Comparison of ENCODE assay signal across 14 cellular contexts in genomic region chr9:113289091-113289490, GRCh38. TPM values are rescaled to one million over a fixed set of nuclear protein-coding genes. Genes with fewer than 3 reads are reported as not detected.
"Had no signal": no experiment of that assay in that cellular context is flagged by ENCODE, and none has a peak within 500 bp of the region (broad histone marks: within the 10 kb centered on the region; RNA-seq: fewer than 3 reads in every experiment).

No MANE protein-coding gene starts in this region.

- H3K4me3 ChIP-seq: coronary artery, tibial artery, uterus had no signal

- DNase-seq: activated effector memory CD4-positive, alpha-beta T cell treated with anti-CD3 and anti-CD28 coated beads, Interleukin-2, amount 50 U/mL, for 16 hours; amniotic stem cell; central memory CD4-positive, alpha-beta T cell; effector CD4-positive, alpha-beta T cell; mammary epithelial cell; naive thymus-derived CD8-positive, alpha-beta T cell; stimulated activated CD4-positive, alpha-beta T cell treated with anti-CD3 and anti-CD28 coated beads, Interleukin-2, amount 100 ng/mL, for 48 hours; tibial artery; uterus had no signal

RNA-seq across cellular contexts. Expression of gene RNF183, which starts 14.1 kb away (rescaled TPM):
- total RNA-seq: activated CD8-positive, alpha-beta memory T cell treated with anti-CD3 and anti-CD28 coated beads for 36 hours; fibroblast of lung; frontal cortex; mammary epithelial cell; subcutaneous adipose tissue had no signal
- polyA plus RNA-seq: fibroblast of lung; naive thymus-derived CD8-positive, alpha-beta T cell had no signal
